Comparison of ENCODE assay signal across 19 cellular contexts in genomic region chr7:107405559-107405958, GRCh38.
DNase-seq lines count a peak whose midpoint lies in the region; ATAC-seq, FAIRE-seq and TF ChIP-seq lines count a peak whose summit lies in the region.
"Had no signal": no experiment of that assay in that cellular context is flagged by ENCODE, and none has a peak within 500 bp of the region (broad histone marks: within the 10 kb centered on the region; RNA-seq: fewer than 3 reads in every experiment).

No MANE protein-coding gene starts in this region.

- H3K36me3 ChIP-seq in breast epithelium (no peaks in the 10 kb centered on the region), astrocyte (ENCODE audit: insufficient read depth, low read length) (peaks cover under 1% of the 10 kb centered on the region)

- TF ChIP-seq CTCF in MCF 10A (IDR thresholded peaks at IDR 0.05; ENCODE audit: unreplicated experiment): no peak
- no peak for TF ChIP-seq CTCF in breast epithelium (IDR thresholded peaks at IDR 0.05)
- TF ChIP-seq CTCF in astrocyte (IDR thresholded peaks at IDR 0.05; ENCODE audit: insufficient read depth, low read depth, low read length): no peak
- TF ChIP-seq CTCF in foreskin keratinocyte (conservative IDR thresholded peaks at IDR 0.05): no peak
- no peak for TF ChIP-seq CTCF in type B pancreatic cell (conservative IDR thresholded peaks at IDR 0.05)

- H3K4me1 Mint-ChIP-seq in MCF 10A (ENCODE audit: insufficient read depth, unreplicated experiment) (no peaks in the 10 kb centered on the region), astrocyte (ENCODE audit: low read depth, unreplicated experiment) (peaks cover 4% of the 10 kb centered on the region), type B pancreatic cell (ENCODE audit: unreplicated experiment) (peaks cover 16% of the 10 kb centered on the region)

- no peaks in the 10 kb centered on the region for H3K27me3 ChIP-seq in breast epithelium
- no peaks in the 10 kb centered on the region for H3K27me3 ChIP-seq in astrocyte (ENCODE audit: insufficient read depth, low read length)
- no peaks in the 10 kb centered on the region for H3K27me3 ChIP-seq in foreskin keratinocyte
- H3K27me3 ChIP-seq: BLaER1 treated with 17β-estradiol and CSF1 and Interleukin-3, amounts not matched to agents 10 nM and 100 nM; SJSA1 had no signal

- FAIRE-seq in astrocyte (lab: Jason Lieb, UNC): peak; percentile 32
- FAIRE-seq: GM12892, H54 had no signal

- CTCF ChIA-PET in MCF 10A (lab: Yijun Ruan, JAX): interaction anchor here (0.9 kb wide), 1 partner anchor 258 kb away, joined by 3 read pairs; no protein-coding TSS in a partner anchor

- H3K27ac Mint-ChIP-seq in MCF 10A (ENCODE audit: low read depth, unreplicated experiment) (no peak overlapping the region), astrocyte (ENCODE audit: unreplicated experiment) (no peak overlapping the region), type B pancreatic cell (peak overlapping the region; percentile 72)

- POLR2A ChIA-PET in MCF 10A (lab: Yijun Ruan, JAX): interaction anchor here (0.6 kb wide), 1 partner anchor 1120 kb away, joined by 4 read pairs; no protein-coding TSS in a partner anchor

- intact Hi-C loops in MCF 10A (cut with micrococcal nuclease) (no loop called here), breast epithelium (cut with DNase I; ENCODE audit: low total_unique reads) (no loop called here)

- H3K9me3 Mint-ChIP-seq in MCF 10A (ENCODE audit: unreplicated experiment) (no peaks in the 10 kb centered on the region), astrocyte (ENCODE audit: unreplicated experiment) (no peaks in the 10 kb centered on the region), type B pancreatic cell (no peaks in the 10 kb centered on the region)

- H3K27me3 Mint-ChIP-seq in MCF 10A (ENCODE audit: insufficient read depth, unreplicated experiment) (no peaks in the 10 kb centered on the region), astrocyte (ENCODE audit: low read depth, unreplicated experiment) (no peaks in the 10 kb centered on the region), type B pancreatic cell (no peaks in the 10 kb centered on the region)

- peak; percentile 85 for ATAC-seq in foreskin keratinocyte
- ATAC-seq in GM19395 (IDR thresholded peaks at IDR 0.05; ENCODE audit: unreplicated experiment): no peak

- H3K4me3 Mint-ChIP-seq in MCF 10A (ENCODE audit: unreplicated experiment) (no peak overlapping the region), astrocyte (ENCODE audit: unreplicated experiment) (no peak overlapping the region), type B pancreatic cell (no peak overlapping the region)

- DNase-seq in MCF 10A (ENCODE audit: unreplicated experiment) (peak; percentile 10), breast epithelium (ENCODE audit: low spot score in 2 of 2) (no peak), astrocyte (ENCODE audit: low read depth) (no peak), foreskin keratinocyte (peak in 1 of 2 donors; percentile 52), type B pancreatic cell (ENCODE audit: extremely low spot score, unreplicated experiment) (no peak), UCSD-AML1 (lab: John Stamatoyannopoulos, UW; ENCODE audit: unreplicated experiment) (no peak)
- no peak for DNase-seq in stimulated activated CD4-positive, alpha-beta T cell treated with anti-CD3 and anti-CD28 coated beads, Interleukin-4, amount 100 ng/mL, for 1 hour
- DNase-seq: DMS 273 treated with DMSO at 0.1 percent for 48 hours, IMR-90, Kasumi-1, NCI-H1105 treated with DMSO at 0.1 percent for 48 hours, NCI-H187 treated with DMSO at 0.1 percent for 48 hours, NCI-H345, NCI-H526 had no signal

- H2AFZ ChIP-seq in astrocyte (ENCODE audit: low read depth, low read length): no peak overlapping the region

- H3K79me2 ChIP-seq in astrocyte (ENCODE audit: insufficient read depth, low read length): no peaks in the 10 kb centered on the region

- H3K27ac ChIP-seq in breast epithelium (no peak overlapping the region), astrocyte (ENCODE audit: low read depth, low read length) (no peak overlapping the region), foreskin keratinocyte (peak overlapping the region; percentile 65)
- H3K27ac ChIP-seq: BLaER1 treated with 17β-estradiol and CSF1 and Interleukin-3, amounts not matched to agents 10 nM and 100 nM; SJSA1 had no signal

- no peak for TF ChIP-seq POLR2A in breast epithelium (IDR thresholded peaks at IDR 0.05)

- no peaks in the 10 kb centered on the region for H3K4me1 ChIP-seq in breast epithelium
- H3K4me1 ChIP-seq in astrocyte (ENCODE audit: insufficient read depth, low read length): no peaks in the 10 kb centered on the region
- H3K4me1 ChIP-seq in foreskin keratinocyte: peaks cover 25% of the 10 kb centered on the region
- H3K4me1 ChIP-seq: SJSA1 had no signal

- H3K4me3 ChIP-seq in breast epithelium: no peak overlapping the region
- no peak overlapping the region for H3K4me3 ChIP-seq in astrocyte (ENCODE audit: insufficient read depth, low read depth, low read length)
- H3K4me3 ChIP-seq: BLaER1 treated with 17β-estradiol and CSF1 and Interleukin-3, amounts not matched to agents 10 nM and 100 nM; SJSA1 had no signal

- no peak overlapping the region for H3K9ac ChIP-seq in astrocyte (ENCODE audit: low read length)
- H3K9ac ChIP-seq: BLaER1 treated with 17β-estradiol and CSF1 and Interleukin-3, amounts not matched to agents 10 nM and 100 nM had no signal

- no peaks in the 10 kb centered on the region for H4K20me1 ChIP-seq in astrocyte (ENCODE audit: insufficient read depth, low read length)
- H4K20me1 ChIP-seq: BLaER1 treated with 17β-estradiol and CSF1 and Interleukin-3, amounts not matched to agents 10 nM and 100 nM had no signal

- H3K9me3 ChIP-seq in breast epithelium (no peaks in the 10 kb centered on the region), astrocyte (ENCODE audit: insufficient read depth, low read depth, low read length) (no peaks in the 10 kb centered on the region)

- H3K4me2 ChIP-seq in astrocyte (ENCODE audit: low read length): no peak overlapping the region
- H3K4me2 ChIP-seq: BLaER1 treated with 17β-estradiol and CSF1 and Interleukin-3, amounts not matched to agents 10 nM and 100 nM had no signal

- peaks cover 15% of the 10 kb centered on the region for H3K36me3 Mint-ChIP-seq in MCF 10A (ENCODE audit: insufficient read depth, unreplicated experiment)
- H3K36me3 Mint-ChIP-seq in astrocyte (ENCODE audit: low read depth, unreplicated experiment): peaks cover 6% of the 10 kb centered on the region
- H3K36me3 Mint-ChIP-seq in type B pancreatic cell: peaks cover 11% of the 10 kb centered on the region

- no TSS peak for BruUV-seq in MCF 10A (replicated peaks; lab: Mats Ljungman, UMichigan)
